In the genomic region with DNA sequence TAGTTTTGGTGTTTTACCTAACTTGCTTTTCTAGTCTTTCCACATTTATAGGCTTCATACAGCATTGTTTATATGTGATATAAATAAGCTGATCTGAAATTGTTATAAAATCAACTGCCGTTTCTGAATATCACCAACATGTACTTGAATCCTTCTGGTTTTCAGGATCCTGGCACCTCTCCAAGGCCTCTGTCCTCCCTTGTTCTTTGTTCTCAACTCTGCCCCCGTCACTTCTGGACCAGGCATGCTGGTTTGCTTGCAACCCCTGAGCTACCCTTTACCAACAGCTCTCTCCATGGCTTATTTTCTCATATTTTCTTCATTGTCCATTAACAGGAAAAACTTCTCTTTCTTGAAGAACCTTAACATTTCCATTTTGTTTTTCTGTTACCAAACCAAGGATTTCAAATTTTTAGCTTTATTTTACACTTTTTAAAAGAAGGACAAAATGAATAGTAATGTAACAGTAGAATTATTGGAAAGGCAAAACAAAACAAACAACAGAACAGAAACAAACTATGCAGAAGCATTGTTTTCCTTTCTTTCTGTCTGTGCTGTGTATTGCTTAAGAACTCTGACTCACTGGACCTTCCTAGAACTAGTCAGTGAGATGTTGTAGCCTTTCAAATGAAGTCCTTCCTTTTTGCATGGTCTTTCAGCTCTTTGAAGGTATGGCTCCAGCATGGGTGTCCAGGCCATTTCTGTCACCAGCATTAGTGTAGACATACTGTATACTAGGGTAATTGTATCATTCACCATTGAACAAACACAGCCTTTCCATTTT, we compare ENCODE assay signal across 8 cellular contexts. TPM values are rescaled to one million over a fixed set of nuclear protein-coding genes. Genes with fewer than 3 reads are reported as not detected.
DNase-seq lines count a peak whose midpoint lies in the region; FAIRE-seq and TF ChIP-seq lines count a peak whose summit lies in the region.

No MANE protein-coding gene starts in this region.

- no peaks in the 10 kb centered on the region for H3K9me2 ChIP-seq in OCI-LY7 (ENCODE audit: insufficient read depth, low read length)

- H3K4me1 Mint-ChIP-seq in IgD-negative memory B cell = peaks cover 58 to 65% (median 64%) of the 10 kb centered on the region in 3 donors

- peaks cover 24% of the 10 kb centered on the region for H3K36me3 Mint-ChIP-seq in IgD-negative memory B cell

- H3K36me3 ChIP-seq in adipocyte (ENCODE audit: control insufficient read depth, insufficient read depth, low read length, severe bottlenecking) = no peaks in the 10 kb centered on the region
- H3K36me3 ChIP-seq in OCI-LY7 (ENCODE audit: insufficient read depth, low read length) = no peaks in the 10 kb centered on the region

- H3K79me2 ChIP-seq in OCI-LY7 (ENCODE audit: insufficient read depth, low read depth, low read length) = no peaks in the 10 kb centered on the region

- peak; percentile 51 to 70 for DNase-seq in AML-193 (lab: John Stamatoyannopoulos, UW)
- DNase-seq in adipocyte (ENCODE audit: low read depth) = peak; percentile 88
- peak; percentile 60 for DNase-seq in medulla oblongata (ENCODE audit: extremely low spot score)
- no peak for DNase-seq in OCI-LY7 (ENCODE audit: low spot score)
- DNase-seq in GM19239 (ENCODE audit: insufficient read length, low spot score) = no peak
- DNase-seq in NCI-H1694 treated with DMSO at 0.1 percent for 48 hours (lab: John Stamatoyannopoulos, UW) = no peak
- DNase-seq in NCI-H2107 treated with DMSO at 0.1 percent for 48 hours (lab: John Stamatoyannopoulos, UW; ENCODE audit: unreplicated experiment) = no peak

- H3K4me1 ChIP-seq in adipocyte (ENCODE audit: control insufficient read depth, insufficient read depth, low read length) (peaks cover 15% of the 10 kb centered on the region), OCI-LY7 (ENCODE audit: insufficient read depth, low read length, poor library complexity, severe bottlenecking) (no peaks in the 10 kb centered on the region)

- POLR2A ChIA-PET in OCI-LY7 (lab: Charles Lee) = interaction anchor here (0.8 to 1.7 kb wide), 3 partner anchors 9 to 16 kb away, joined by 3 to 4 read pairs (median 4); no protein-coding TSS in a partner anchor

- CTCF ChIA-PET in OCI-LY7 (lab: Charles Lee; ENCODE audit: unreplicated experiment) = no interaction called here

- no peak overlapping the region for H2AFZ ChIP-seq in OCI-LY7 (ENCODE audit: low read length)

- peak overlapping the region; percentile 31 for H3K9ac ChIP-seq in adipocyte (ENCODE audit: low read length)

- H3K27me3 Mint-ChIP-seq in IgD-negative memory B cell = no peaks in the 10 kb centered on the region

- peaks cover 0 to 4% (median 0%) of the 10 kb centered on the region in 3 donors for H3K9me3 Mint-ChIP-seq in IgD-negative memory B cell

- H3K27ac Mint-ChIP-seq in IgD-negative memory B cell = peak overlapping the region; percentile 88 to 94 (median 93)

- H3K27me3 ChIP-seq in adipocyte (replicated peaks; ENCODE audit: control insufficient read depth, insufficient read depth, low read length) = no peaks in the 10 kb centered on the region

- no peak for TF ChIP-seq CTCF in OCI-LY7 (conservative IDR thresholded peaks at IDR 0.05; ENCODE audit: low read length)

- peak overlapping the region; percentile 60 for H3K4me3 ChIP-seq in adipocyte (ENCODE audit: low read length)
- no peak overlapping the region for H3K4me3 ChIP-seq in OCI-LY7 (ENCODE audit: low read depth, low read length, poor library complexity, severe bottlenecking)

- H3K9me3 ChIP-seq in adipocyte (ENCODE audit: control insufficient read depth, low read length) (no peaks in the 10 kb centered on the region), OCI-LY7 (ENCODE audit: low read length) (no peaks in the 10 kb centered on the region)

- no peaks in the 10 kb centered on the region for H4K20me1 ChIP-seq in OCI-LY7 (ENCODE audit: insufficient read depth, low read length)

- intact Hi-C loops in OCI-LY7 (cut with micrococcal nuclease; ENCODE audit: unreplicated experiment) = no loop called here

- no TSS peak for BruUV-seq in OCI-LY7 (replicated peaks; lab: Mats Ljungman, UMichigan)

- H3K27ac ChIP-seq in OCI-LY7 (ENCODE audit: low read depth, low read length, poor library complexity, severe bottlenecking) = no peak overlapping the region

- H3K4me2 ChIP-seq in OCI-LY7 (ENCODE audit: low read length) = no peak overlapping the region

- no peak for FAIRE-seq in GM19239 (lab: Jason Lieb, UNC)

- H3K4me3 Mint-ChIP-seq in IgD-negative memory B cell = peak overlapping the region in 3 of 4 donors; percentile 64 to 82 (median 74)

RNA-seq across cellular contexts. Expression of gene BANK1, which starts 44.8 kb away (rescaled TPM):
- polyA plus RNA-seq in IgD-negative memory B cell = 599 TPM
- total RNA-seq in OCI-LY7 (2014; rRNA removed; shearing (Covaris generic)) = not detected in 2 replicates
- not detected in 2 replicates for total RNA-seq in OCI-LY7 (2022)

Comparison
In these comparisons a context has a peak if more than half of its experiments do, and no peak if none do; other contexts are left out.
1. DNase-seq: peak in AML-193 (2 of 2), adipocyte (single experiment) and medulla oblongata (single experiment); none in OCI-LY7 (single experiment), GM19239 (single experiment), NCI-H1694 treated with DMSO at 0.1 percent for 48 hours (single experiment) and NCI-H2107 treated with DMSO at 0.1 percent for 48 hours (single experiment).